ENCODE assay signal across 1 cellular context in genomic region chr20:3045816-3046676, GRCh38.
TF ChIP-seq lines count a peak whose summit lies in the region.

Gene MRPS26 (plus strand): TSS chr20:3046052. CDS start chr20:3046069, 17 bp downstream.

TF ChIP-seq in HepG2, 621 proteins besides CTCF, POLR2A, EP300 and RAD21 (continued from another document and continues in another):
- TF ChIP-seq HMGXB4 (CRISPR knock-in tag; IDR thresholded peaks at IDR 0.05; ENCODE audit: borderline replicate concordance in 1 of 2, low read depth in 1 of 2) = peak; percentile 92 to 99
- TF ChIP-seq NONO (IDR thresholded peaks at IDR 0.05) = no peak
- TF ChIP-seq NONO (CRISPR knock-in tag; conservative IDR thresholded peaks at IDR 0.05) = peak; percentile 99
- peak; percentile 30 for TF ChIP-seq RBM22 (optimal IDR thresholded peaks at IDR 0.05; ENCODE audit: low read length)
- TF ChIP-seq RFXANK (CRISPR knock-in tag; IDR thresholded peaks at IDR 0.05) = peak; percentile 45; the same call in 1 of the 2 replicates
- no peak for TF ChIP-seq PTBP1 (IDR thresholded peaks at IDR 0.05; ENCODE audit: low read depth, low read length, poor library complexity, severe bottlenecking)
- peak; percentile 87 for TF ChIP-seq ATF7-NPFF (CRISPR knock-in tag; IDR thresholded peaks at IDR 0.05; ENCODE audit: low read depth)
- TF ChIP-seq TCF7 (IDR thresholded peaks at IDR 0.05; ENCODE audit: low read depth) = no peak; the same call in 1 of the 2 replicates
- TF ChIP-seq ZBTB3 (CRISPR knock-in tag; IDR thresholded peaks at IDR 0.05; ENCODE audit: borderline replicate concordance, low read depth) = peak; percentile 94
- no peak for TF ChIP-seq SRSF9 (IDR thresholded peaks at IDR 0.05; ENCODE audit: borderline replicate concordance, insufficient read depth, low read depth, low read length, poor library complexity, severe bottlenecking)
- peak; percentile 81 for TF ChIP-seq ZNF124 (CRISPR knock-in tag; IDR thresholded peaks at IDR 0.05)
- TF ChIP-seq ZNF546 (CRISPR knock-in tag; conservative IDR thresholded peaks at IDR 0.05) = peak; percentile 98
- peak; percentile 74; the same call in 1 of the 2 replicates for TF ChIP-seq IKZF5 (CRISPR knock-in tag; IDR thresholded peaks at IDR 0.05)
- TF ChIP-seq ZHX1 (CRISPR knock-in tag; IDR thresholded peaks at IDR 0.05; ENCODE audit: low read depth) = peak; percentile 80
- peak; percentile 41; the same call in 1 of the 2 replicates for TF ChIP-seq PRDM10 (CRISPR knock-in tag; IDR thresholded peaks at IDR 0.05; ENCODE audit: low read depth)
- TF ChIP-seq KAT2B (IDR thresholded peaks at IDR 0.05; ENCODE audit: borderline replicate concordance, low read depth, low read length) = no peak
- peak; percentile 98 for TF ChIP-seq ELF4 (CRISPR knock-in tag; IDR thresholded peaks at IDR 0.05; ENCODE audit: borderline replicate concordance)
- peak; percentile 95 for TF ChIP-seq TARDBP (CRISPR knock-in tag; IDR thresholded peaks at IDR 0.05)
- peak; percentile 99 for TF ChIP-seq CSRNP1 (CRISPR knock-in tag; IDR thresholded peaks at IDR 0.05)
- TF ChIP-seq KLF16 (CRISPR knock-in tag; IDR thresholded peaks at IDR 0.05) = peak in 1 of 2 experiments; percentile 95; a peak in 2 of 4 replicates
- 0 out of 2 replicates have a peak, but pooled peaks have one; percentile 86 for TF ChIP-seq NCOA1 (CRISPR knock-in tag; IDR thresholded peaks at IDR 0.05)
- peak; percentile 45; the same call in 1 of the 2 replicates for TF ChIP-seq BCL6 (CRISPR knock-in tag; IDR thresholded peaks at IDR 0.05)
- TF ChIP-seq HNRNPK (IDR thresholded peaks at IDR 0.05; ENCODE audit: low read depth, low read length, poor library complexity, severe bottlenecking) = peak; percentile 82
- TF ChIP-seq ZNF281 (CRISPR knock-in tag; IDR thresholded peaks at IDR 0.05; ENCODE audit: borderline replicate concordance) = peak; percentile 46
- TF ChIP-seq DBP (CRISPR knock-in tag; IDR thresholded peaks at IDR 0.05; ENCODE audit: not compliant biosample characterization) = peak; percentile 85
- TF ChIP-seq SKI (IDR thresholded peaks at IDR 0.05; ENCODE audit: partially characterized antibody) = peak; percentile 51
- TF ChIP-seq AHDC1 (CRISPR knock-in tag; IDR thresholded peaks at IDR 0.05; ENCODE audit: borderline replicate concordance) = 0 out of 2 replicates have a peak, but pooled peaks have one; percentile 39
- no peak for TF ChIP-seq NBN (conservative IDR thresholded peaks at IDR 0.05)
- peak; percentile 100 for TF ChIP-seq MTERF4 (CRISPR knock-in tag; IDR thresholded peaks at IDR 0.05)
- peak; percentile 57 for TF ChIP-seq TEAD3 (CRISPR knock-in tag; optimal IDR thresholded peaks at IDR 0.05; ENCODE audit: borderline replicate concordance)
